ENCODE assay signal across 6 cellular contexts in genomic region chr3:75901446-75901845, GRCh38.
DNase-seq lines count a peak whose midpoint lies in the region; TF ChIP-seq lines count a peak whose summit lies in the region.
"Not testable (repeated sequence)": the region's sequence is repeated elsewhere in the genome, so short reads cannot be mapped to it uniquely, and the experiment has no call there.

No MANE protein-coding gene starts in this region.

- DNase-seq in ELR (ENCODE audit: low read depth) = peak; percentile 66
- peak; percentile 32 for DNase-seq in HCEC 1CT
- peak; percentile 2 for DNase-seq in RKO (ENCODE audit: low spot score)
- peak; percentile 1 for DNase-seq in amniotic epithelial cell (ENCODE audit: low read depth)
- DNase-seq in iris pigment epithelial cell (ENCODE audit: low read depth) = peak; percentile 34
- DNase-seq in mesothelial cell of epicardium (ENCODE audit: low spot score in 2 of 2, unreplicated experiment in 2 of 2) = not testable (repeated sequence)

- not testable (repeated sequence) for H3K27me3 Mint-ChIP-seq in mesothelial cell of epicardium (ENCODE audit: low read depth)

- not testable (repeated sequence) for TF ChIP-seq CTCF in mesothelial cell of epicardium (IDR thresholded peaks at IDR 0.05; ENCODE audit: unreplicated experiment)

- not testable (repeated sequence) for H3K4me3 Mint-ChIP-seq in mesothelial cell of epicardium

- peak overlapping the region; percentile 55 for H3K27ac Mint-ChIP-seq in mesothelial cell of epicardium

- not testable (repeated sequence) for H3K9me3 Mint-ChIP-seq in mesothelial cell of epicardium

- H3K4me1 Mint-ChIP-seq in mesothelial cell of epicardium = peaks cover 30% of the 10 kb centered on the region

- H3K36me3 Mint-ChIP-seq in mesothelial cell of epicardium = not testable (repeated sequence)
